11 cellular contexts compared by ENCODE assay signal in genomic region chr9:134662143-134662876, GRCh38. TPM values are rescaled to one million over a fixed set of nuclear protein-coding genes. Genes with fewer than 3 reads are reported as not detected.
DNase-seq lines count a peak whose midpoint lies in the region; ATAC-seq and TF ChIP-seq lines count a peak whose summit lies in the region.
"Had no signal": no experiment of that assay in that cellular context is flagged by ENCODE, and none has a peak within 500 bp of the region (broad histone marks: within the 10 kb centered on the region; RNA-seq: fewer than 3 reads in every experiment).

No MANE protein-coding gene starts in this region.

- H3K4me3 ChIP-seq in PC-9 = no peak overlapping the region
- H3K4me3 ChIP-seq in fibroblast of pulmonary artery (replicated peaks; ENCODE audit: low read depth, low read length) = no peak overlapping the region

- TF ChIP-seq CTCF in PC-9 (conservative IDR thresholded peaks at IDR 0.05) (no peak), fibroblast of pulmonary artery (IDR thresholded peaks at IDR 0.05; ENCODE audit: low read length, missing control alignments) (no peak), nephron progenitor cell (IDR thresholded peaks at IDR 0.05) (no peak)

- H3K27me3 Mint-ChIP-seq in nephron progenitor cell (ENCODE audit: low read depth, poor library complexity) = no peaks in the 10 kb centered on the region

- H3K27ac ChIP-seq in PC-9 = no peak overlapping the region
- H3K27ac ChIP-seq: C4-2B had no signal

- H3K27ac Mint-ChIP-seq in nephron progenitor cell = peak overlapping the region; percentile 56
- H3K27ac Mint-ChIP-seq in stimulated activated effector memory CD8-positive, alpha-beta T cell treated with anti-CD3 and anti-CD28 coated beads, Interleukin-12 subunit alpha, Interleukin-12 subunit beta, amount 100 ng/mL, for 72 hours = no peak overlapping the region

- no peaks in the 10 kb centered on the region for H3K79me2 ChIP-seq in PC-9 (ENCODE audit: low read depth)

- peaks cover 6% of the 10 kb centered on the region for H3K9me3 Mint-ChIP-seq in nephron progenitor cell
- H3K9me3 Mint-ChIP-seq in stimulated activated effector memory CD8-positive, alpha-beta T cell treated with anti-CD3 and anti-CD28 coated beads, Interleukin-12 subunit alpha, Interleukin-12 subunit beta, amount 100 ng/mL, for 72 hours = peaks cover 4% of the 10 kb centered on the region

- no peaks in the 10 kb centered on the region for H3K9me2 ChIP-seq in PC-9 (ENCODE audit: insufficient read depth)

- CTCF ChIA-PET in PC-9 (lab: Charles Lee) = interaction anchor here (1.1 kb wide), 1 partner anchor 213 kb away, joined by 3 read pairs; no protein-coding TSS in a partner anchor

- no peaks in the 10 kb centered on the region for H4K20me1 ChIP-seq in PC-9 (ENCODE audit: insufficient read depth)

- intact Hi-C loops in PC-9 (cut with micrococcal nuclease; ENCODE audit: unreplicated experiment) = loop anchor here (1.0 kb wide), 1 partner anchor 8 kb away; no protein-coding TSS in a partner anchor

- peaks cover 5% of the 10 kb centered on the region; the same call in 1 of the 2 replicates for H3K27me3 ChIP-seq in PC-9 (ENCODE audit: insufficient read depth, low read depth)

- no peaks in the 10 kb centered on the region for H3F3A ChIP-seq in PC-9 (ENCODE audit: insufficient read depth, low read depth)

- BruUV-seq in PC-9 (replicated peaks; lab: Mats Ljungman, UMichigan) = no TSS peak

- peaks cover 10% of the 10 kb centered on the region; the same call in 1 of the 2 replicates for H3K9me3 ChIP-seq in PC-9 (ENCODE audit: insufficient read depth, low read depth)

- H2AFZ ChIP-seq in PC-9 = no peak overlapping the region

- H3K36me3 Mint-ChIP-seq in nephron progenitor cell (ENCODE audit: low read depth) = peaks cover 25% of the 10 kb centered on the region
- no peaks in the 10 kb centered on the region for H3K36me3 Mint-ChIP-seq in stimulated activated effector memory CD8-positive, alpha-beta T cell treated with anti-CD3 and anti-CD28 coated beads, Interleukin-12 subunit alpha, Interleukin-12 subunit beta, amount 100 ng/mL, for 72 hours

- no peaks in the 10 kb centered on the region for H3K36me3 ChIP-seq in PC-9 (ENCODE audit: low read depth)

- peak overlapping the region; percentile 31; the same call in 1 of the 2 replicates for H3K4me2 ChIP-seq in PC-9

- POLR2A ChIA-PET in PC-9 (lab: Charles Lee; ENCODE audit: unreplicated experiment) = interaction anchor here (0.5 to 0.7 kb wide), 3 partner anchors 8 to 337 kb away, joined by 3 to 23 read pairs (median 5); no protein-coding TSS in a partner anchor

- no peaks in the 10 kb centered on the region; the same call in 1 of the 2 replicates for H3K4me1 ChIP-seq in PC-9 (replicated peaks; ENCODE audit: insufficient read depth)

- no peak overlapping the region for H3K4me3 Mint-ChIP-seq in nephron progenitor cell
- no peak overlapping the region for H3K4me3 Mint-ChIP-seq in stimulated activated effector memory CD8-positive, alpha-beta T cell treated with anti-CD3 and anti-CD28 coated beads, Interleukin-12 subunit alpha, Interleukin-12 subunit beta, amount 100 ng/mL, for 72 hours

- DNase-seq in AG08395 (ENCODE audit: low spot score) (peak; percentile 85), PC-9 (peak; percentile 52 to 84), fibroblast of pulmonary artery (ENCODE audit: low read depth) (peak; percentile 91), nephron progenitor cell (no peak), midbrain (lab: John Stamatoyannopoulos, UW) (no peak), SHP77 (lab: John Stamatoyannopoulos, UW) (no peak)
- no peak for DNase-seq in stimulated activated effector memory CD8-positive, alpha-beta T cell treated with anti-CD3 and anti-CD28 coated beads, Interleukin-12 subunit alpha, Interleukin-12 subunit beta, amount 100 ng/mL, for 72 hours (ENCODE audit: low spot score in 2 of 2)
- DNase-seq: activated naive CD4-positive, alpha-beta T cell; T-helper 2 cell had no signal

- ATAC-seq in HG02678 (IDR thresholded peaks at IDR 0.05; ENCODE audit: unreplicated experiment) = no peak
- no peak for ATAC-seq in stimulated activated effector memory CD8-positive, alpha-beta T cell treated with anti-CD3 and anti-CD28 coated beads, Interleukin-12 subunit alpha, Interleukin-12 subunit beta, amount 100 ng/mL, for 72 hours

- H3K4me1 Mint-ChIP-seq in nephron progenitor cell = peaks cover 18% of the 10 kb centered on the region
- peaks cover 11% of the 10 kb centered on the region for H3K4me1 Mint-ChIP-seq in stimulated activated effector memory CD8-positive, alpha-beta T cell treated with anti-CD3 and anti-CD28 coated beads, Interleukin-12 subunit alpha, Interleukin-12 subunit beta, amount 100 ng/mL, for 72 hours

RNA-seq across cellular contexts. Expression of gene COL5A1, which starts 20.7 kb away (rescaled TPM):
- total RNA-seq in PC-9 (2021) = 15.2 and 32.8 TPM in 2 replicates

Comparison
In these comparisons a context has a peak if more than half of its experiments do, and no peak if none do; other contexts are left out.
1. DNase-seq: peak in AG08395 (single experiment), PC-9 (2 of 2) and fibroblast of pulmonary artery (single experiment); none in nephron progenitor cell (single experiment), midbrain (single experiment), SHP77 (0 of 2) and stimulated activated effector memory CD8-positive, alpha-beta T cell treated with anti-CD3 and anti-CD28 coated beads, Interleukin-12 subunit alpha, Interleukin-12 subunit beta, amount 100 ng/mL, for 72 hours (0 of 2).